Comparison of ENCODE assay signal across 15 cellular contexts in genomic region chr1:219365435-219365834, GRCh38.
DNase-seq lines count a peak whose midpoint lies in the region; ATAC-seq and TF ChIP-seq lines count a peak whose summit lies in the region.
"Had no signal": no experiment of that assay in that cellular context is flagged by ENCODE, and none has a peak within 500 bp of the region (broad histone marks: within the 10 kb centered on the region; RNA-seq: fewer than 3 reads in every experiment).

No MANE protein-coding gene starts in this region.

- no peaks in the 10 kb centered on the region for H3K9me3 Mint-ChIP-seq in nephron
- no peaks in the 10 kb centered on the region for H3K9me3 Mint-ChIP-seq in activated CD4-positive, alpha-beta T cell treated with anti-CD3 and anti-CD28 coated beads for 36 hours (ENCODE audit: low read depth)
- H3K9me3 Mint-ChIP-seq: CD8-positive, alpha-beta T cell had no signal

- H3K4me1 Mint-ChIP-seq in nephron = peaks cover 30% of the 10 kb centered on the region
- no peaks in the 10 kb centered on the region for H3K4me1 Mint-ChIP-seq in activated CD4-positive, alpha-beta T cell treated with anti-CD3 and anti-CD28 coated beads for 36 hours
- H3K4me1 Mint-ChIP-seq: B cell had no signal

- in situ Hi-C loops in astrocyte of the spinal cord (cut with HindIII; ENCODE audit: low sequenced_read_pairs) = no loop called here

- CTCF ChIA-PET in activated CD4-positive, alpha-beta T cell treated with anti-CD3 and anti-CD28 coated beads for 36 hours (lab: Charles Lee) = interaction anchor here (0.9 kb wide), 1 partner anchor 12 kb away, joined by 4 read pairs; no protein-coding TSS in a partner anchor

- H3K4me3 Mint-ChIP-seq in nephron = no peak overlapping the region
- H3K4me3 Mint-ChIP-seq in activated CD4-positive, alpha-beta T cell treated with anti-CD3 and anti-CD28 coated beads for 36 hours = no peak overlapping the region
- H3K4me3 Mint-ChIP-seq: B cell; CD8-positive, alpha-beta T cell had no signal

- TF ChIP-seq CTCF in astrocyte of the spinal cord (IDR thresholded peaks at IDR 0.05; ENCODE audit: low read depth, low read length) (no peak), nephron (IDR thresholded peaks at IDR 0.05; ENCODE audit: unreplicated experiment in 3 of 3) (no peak)

- no peak overlapping the region for H3K4me3 ChIP-seq in astrocyte of the spinal cord (ENCODE audit: low read depth, low read length)
- H3K4me3 ChIP-seq: BLaER1 treated with 17β-estradiol and CSF1 and Interleukin-3, amounts not matched to agents 10 nM and 100 nM; GM23248; HAP-1 had no signal

- DNase-seq in HT1080 (ENCODE audit: low read depth) (peak; percentile 24), astrocyte of the spinal cord (ENCODE audit: low read depth, low spot score) (peak; percentile 12), SHP77 (lab: John Stamatoyannopoulos, UW) (no peak), HUDEP-2 (lab: John Stamatoyannopoulos, UW; ENCODE audit: unreplicated experiment in 76 of 76) (no peak)
- DNase-seq in activated CD4-positive, alpha-beta T cell treated with anti-CD3 and anti-CD28 coated beads for 36 hours = no peak
- DNase-seq: CD8-positive, alpha-beta T cell; DMS 273 treated with DMSO at 0.1 percent for 48 hours; GDM1; GM23248 had no signal

- H3K27ac Mint-ChIP-seq in nephron = peak overlapping the region; percentile 4 to 45 (median 24)
- H3K27ac Mint-ChIP-seq in activated CD4-positive, alpha-beta T cell treated with anti-CD3 and anti-CD28 coated beads for 36 hours = no peak overlapping the region
- H3K27ac Mint-ChIP-seq: B cell; CD8-positive, alpha-beta T cell had no signal

- ATAC-seq in SK-N-SH treated with all-trans-retinoic acid at 6 μM for 48 hours = peak; percentile 33; the same call in 2 of the 3 replicates
- ATAC-seq in HG03108 (IDR thresholded peaks at IDR 0.05; ENCODE audit: unreplicated experiment) = no peak
- no peak for ATAC-seq in activated CD4-positive, alpha-beta T cell treated with anti-CD3 and anti-CD28 coated beads for 36 hours
- ATAC-seq: CD8-positive, alpha-beta T cell had no signal

- no peaks in the 10 kb centered on the region for H3K36me3 Mint-ChIP-seq in nephron (ENCODE audit: low read depth)
- H3K36me3 Mint-ChIP-seq in activated CD4-positive, alpha-beta T cell treated with anti-CD3 and anti-CD28 coated beads for 36 hours (ENCODE audit: low read depth) = no peaks in the 10 kb centered on the region
- H3K36me3 Mint-ChIP-seq: CD8-positive, alpha-beta T cell had no signal

- intact Hi-C loops in activated CD4-positive, alpha-beta T cell treated with anti-CD3 and anti-CD28 coated beads for 36 hours (cut with DNase I, micrococcal nuclease) = no loop called here

- H3K27me3 Mint-ChIP-seq in nephron (ENCODE audit: low read depth) = no peaks in the 10 kb centered on the region
- H3K27me3 Mint-ChIP-seq in activated CD4-positive, alpha-beta T cell treated with anti-CD3 and anti-CD28 coated beads for 36 hours = no peaks in the 10 kb centered on the region
- H3K27me3 Mint-ChIP-seq: B cell had no signal

- POLR2A ChIA-PET in activated CD4-positive, alpha-beta T cell treated with anti-CD3 and anti-CD28 coated beads for 36 hours (lab: Charles Lee) = no interaction called here

TF ChIP-seq in SK-N-SH treated with all-trans-retinoic acid at 6 μM for 48 hours, 23 proteins besides CTCF, POLR2A, EP300 and RAD21:
- TF ChIP-seq ZNF70 (CRISPR knock-in tag; IDR thresholded peaks at IDR 0.05) = no peak
- TF ChIP-seq PPARA (CRISPR knock-in tag; IDR thresholded peaks at IDR 0.05; ENCODE audit: borderline replicate concordance) = no peak
- no peak for TF ChIP-seq ISL1 (CRISPR knock-in tag; IDR thresholded peaks at IDR 0.05)
- no peak for TF ChIP-seq GLIS3 (CRISPR knock-in tag; IDR thresholded peaks at IDR 0.05)
- no peak for TF ChIP-seq ZNF565 (CRISPR knock-in tag; conservative IDR thresholded peaks at IDR 0.05; ENCODE audit: low read depth)
- no peak for TF ChIP-seq SNAI2 (CRISPR knock-in tag; IDR thresholded peaks at IDR 0.05)
- no peak for TF ChIP-seq ZNF8 (CRISPR knock-in tag; IDR thresholded peaks at IDR 0.05)
- no peak for TF ChIP-seq CSRNP3 (CRISPR knock-in tag; IDR thresholded peaks at IDR 0.05)
- no peak for TF ChIP-seq TCF4 (CRISPR knock-in tag; IDR thresholded peaks at IDR 0.05; ENCODE audit: borderline replicate concordance)
- no peak for TF ChIP-seq ZFP30 (CRISPR knock-in tag; IDR thresholded peaks at IDR 0.05)

Comparison
In these comparisons a context has a peak if more than half of its experiments do, and no peak if none do; other contexts are left out.
1. DNase-seq: peak in HT1080 (single experiment) and astrocyte of the spinal cord (single experiment); none in SHP77 (0 of 2), HUDEP-2 (0 of 76) and activated CD4-positive, alpha-beta T cell treated with anti-CD3 and anti-CD28 coated beads for 36 hours (single experiment).